ENCODE assay signal across 8 cellular contexts in the genomic region with DNA sequence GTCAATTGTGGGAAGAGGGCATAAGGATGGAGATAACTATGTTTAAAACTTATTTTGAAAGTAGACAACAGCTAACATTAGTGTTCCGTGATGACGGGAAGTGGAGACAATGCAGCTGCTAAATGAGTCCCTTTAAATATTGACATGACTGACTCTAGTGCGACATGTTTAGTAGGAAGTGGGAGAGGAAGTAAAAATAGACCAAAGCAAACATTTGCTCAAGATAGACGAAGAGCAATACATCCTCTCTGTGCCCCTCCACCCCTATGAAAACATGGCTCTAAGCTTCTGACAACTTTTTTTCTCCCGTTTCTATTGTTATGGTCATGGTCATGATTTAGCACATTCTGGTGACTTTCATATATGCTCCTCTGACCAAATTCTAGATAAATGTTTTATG. TPM values are rescaled to one million over a fixed set of nuclear protein-coding genes. Genes with fewer than 3 reads are reported as not detected.
DNase-seq lines count a peak whose midpoint lies in the region; ATAC-seq and TF ChIP-seq lines count a peak whose summit lies in the region.

No MANE protein-coding gene starts in this region.

- no peaks in the 10 kb centered on the region for H3K27me3 Mint-ChIP-seq in T-cell
- no peaks in the 10 kb centered on the region for H3K27me3 Mint-ChIP-seq in naive B cell

- no peaks in the 10 kb centered on the region for H3K9me3 Mint-ChIP-seq in T-cell
- peaks cover 0 to 2% (median 0%) of the 10 kb centered on the region in 7 donors for H3K9me3 Mint-ChIP-seq in naive B cell

- POLR2A ChIA-PET in T-cell (lab: Charles Lee) = no interaction called here

- TF ChIP-seq POLR2A in prostate gland (IDR thresholded peaks at IDR 0.05) = no peak

- ATAC-seq in GM18519 (IDR thresholded peaks at IDR 0.05; ENCODE audit: low FRiP score, unreplicated experiment) = peak; percentile 57
- ATAC-seq in HG02678 (IDR thresholded peaks at IDR 0.05; ENCODE audit: unreplicated experiment) = peak; percentile 70
- peak; percentile 78 to 91 (median 86) for ATAC-seq in T-cell (replicated peaks in 1 of 4)
- peak; percentile 82 to 84 for ATAC-seq in naive B cell (ENCODE audit: low read depth in 2 of 2)

- H3K4me3 ChIP-seq in prostate gland = no peak overlapping the region

- 32% methylated on average over 5 of the region's 5 CpGs for WGBS in prostate gland

- CTCF ChIA-PET in T-cell (lab: Charles Lee) = interaction anchor here (0.5 to 1.3 kb wide), 6 partner anchors 78 to 504 kb away, joined by 3 to 4 read pairs (median 3); no protein-coding TSS in a partner anchor

- intact Hi-C loops in prostate gland (cut with DNase I) = no loop called here

- no peaks in the 10 kb centered on the region for H3K9me3 ChIP-seq in prostate gland

- H3K27ac Mint-ChIP-seq in T-cell (peak overlapping the region; percentile 72 to 77), naive B cell (peak overlapping the region; percentile 0 to 93 (median 50))

- H3K36me3 Mint-ChIP-seq in T-cell (no peaks in the 10 kb centered on the region), naive B cell (peaks cover 0 to 6% of the 10 kb centered on the region in 2 donors)

- TF ChIP-seq CTCF in prostate gland (IDR thresholded peaks at IDR 0.05) = no peak

- no peaks in the 10 kb centered on the region for H3K4me1 ChIP-seq in prostate gland (replicated peaks)

- no peak overlapping the region for H3K27ac ChIP-seq in prostate gland

- H3K4me3 Mint-ChIP-seq in T-cell (peak overlapping the region in 2 of 3 donors; percentile 22 to 45), naive B cell (peak overlapping the region; percentile 11 to 82 (median 52))

- no peaks in the 10 kb centered on the region for H3K36me3 ChIP-seq in prostate gland

- H3K27me3 ChIP-seq in prostate gland (replicated peaks; ENCODE audit: insufficient read depth) = no peaks in the 10 kb centered on the region

- H3K4me1 Mint-ChIP-seq in T-cell (peaks cover 44 to 55% (median 55%) of the 10 kb centered on the region in 3 donors), naive B cell (peaks cover 23 to 39% (median 37%) of the 10 kb centered on the region in 3 donors)

- DNase-seq in T-cell (peak in 3 of 34 experiments; percentile 2 to 18 (median 14)), naive B cell (peak; percentile 36), prostate gland (ENCODE audit: low spot score) (no peak), NCI-H146 (lab: John Stamatoyannopoulos, UW) (no peak)
- no peak for DNase-seq in activated CD4-positive, alpha-beta T cell treated with anti-CD3 and anti-CD28 coated beads, Interleukin-2, amount 50 U/mL, for 48 hours
- no peak for DNase-seq in effector CD8-positive, alpha-beta T cell (lab: John Stamatoyannopoulos, UW)

RNA-seq across cellular contexts. Expression of gene HMCN1, which starts 60.0 kb away (rescaled TPM):
- under 1 TPM; 0.05 to 0.23 (median 0.16) TPM for total RNA-seq in T-cell
- under 1 TPM in 1 of 6 donors, not detected in 5; 0.01 TPM for polyA plus RNA-seq in naive B cell (ENCODE audit: low read depth in 6 of 6)
- 1 to 10 TPM; 3.5 to 9.9 TPM for total RNA-seq in prostate gland
